Comparison of ENCODE assay signal across 6 cellular contexts in the genomic region with DNA sequence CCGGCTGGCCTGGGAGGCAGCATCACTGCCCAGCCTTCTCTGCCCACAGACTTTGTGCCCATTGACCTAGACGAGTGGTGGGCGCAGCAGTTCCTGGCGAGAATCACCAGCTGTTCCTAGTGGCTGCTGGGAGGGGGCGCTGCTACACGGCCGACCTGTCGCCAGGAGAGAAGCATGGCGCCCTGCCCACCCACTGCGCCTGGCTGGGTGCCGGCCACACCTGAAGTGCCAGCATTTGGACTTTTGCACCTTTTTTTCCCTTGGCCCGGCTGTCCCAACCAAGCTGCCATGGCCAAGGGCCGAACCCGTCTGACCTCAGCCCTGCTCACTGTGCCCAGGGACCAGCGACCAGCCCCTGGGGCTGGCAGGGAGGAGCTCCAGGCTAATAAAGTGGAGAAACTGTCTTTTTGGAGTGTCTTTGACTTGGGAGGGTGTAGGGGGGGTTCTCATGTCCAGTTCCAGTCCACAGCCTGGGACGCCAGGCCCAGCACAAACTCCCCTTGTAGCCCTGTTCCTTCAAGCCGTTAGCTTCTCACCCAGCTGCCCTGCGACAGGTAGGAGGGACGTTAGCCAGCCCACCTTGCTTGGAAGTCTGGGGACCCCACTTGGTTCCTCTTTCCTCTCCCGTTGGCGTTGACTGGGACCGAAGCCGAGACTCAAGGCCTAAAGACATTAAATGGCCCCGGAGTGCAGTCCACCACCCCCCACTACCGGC. TPM values are rescaled to one million over a fixed set of nuclear protein-coding genes. Genes with fewer than 3 reads are reported as not detected.
DNase-seq lines count a peak whose midpoint lies in the region; ATAC-seq and TF ChIP-seq lines count a peak whose summit lies in the region.

No MANE protein-coding gene starts in this region.

- H3K36me3 Mint-ChIP-seq in activated CD8-positive, alpha-beta memory T cell treated with anti-CD3 and anti-CD28 coated beads, Interleukin-2, amount 10 ng/mL, durations not matched to agents 7 days and 5 days, result no peaks in the 10 kb centered on the region

- H2AFZ ChIP-seq in Karpas-422 (ENCODE audit: low read length), result no peak overlapping the region

- peak overlapping the region; percentile 86 to 99 (median 95) for H3K4me2 ChIP-seq in BLaER1 treated with 17β-estradiol and CSF1 and Interleukin-3, amounts not matched to agents 10 nM and 100 nM
- peak overlapping the region; percentile 84 for H3K4me2 ChIP-seq in Karpas-422 (ENCODE audit: low read depth, low read length, poor library complexity, severe bottlenecking)

- DNase-seq in Karpas-422, result peak; percentile 86
- peak; percentile 66 for DNase-seq in activated CD8-positive, alpha-beta memory T cell treated with anti-CD3 and anti-CD28 coated beads, Interleukin-2, amount 10 ng/mL, durations not matched to agents 7 days and 5 days
- DNase-seq in uterus, result no peak

- TF ChIP-seq CTCF in uterus (IDR thresholded peaks at IDR 0.05), result peak in 1 of 4 experiments; percentile 7

- H3K9ac ChIP-seq in BLaER1 treated with 17β-estradiol and CSF1 and Interleukin-3, amounts not matched to agents 10 nM and 100 nM, result peak overlapping the region; percentile 86 to 95 (median 91)
- H3K9ac ChIP-seq in Karpas-422 (ENCODE audit: low read length), result peak overlapping the region; percentile 97

- no peak for TF ChIP-seq POLR2A in uterus (IDR thresholded peaks at IDR 0.05)

- peaks cover 0 to 63% (median 33%) of the 10 kb centered on the region in 11 experiments; a peak in 18 of 22 replicates for H3K36me3 ChIP-seq in BLaER1 treated with 17β-estradiol and CSF1 and Interleukin-3, amounts not matched to agents 10 nM and 100 nM
- H3K36me3 ChIP-seq in Karpas-422 (ENCODE audit: insufficient read depth, low read length) (peaks cover 3% of the 10 kb centered on the region; the same call in 1 of the 2 replicates), uterus (no peaks in the 10 kb centered on the region)

- H3K4me3 Mint-ChIP-seq in activated CD8-positive, alpha-beta memory T cell treated with anti-CD3 and anti-CD28 coated beads, Interleukin-2, amount 10 ng/mL, durations not matched to agents 7 days and 5 days, result peak overlapping the region; percentile 75

- no peaks in the 10 kb centered on the region for H3K27me3 Mint-ChIP-seq in activated CD8-positive, alpha-beta memory T cell treated with anti-CD3 and anti-CD28 coated beads, Interleukin-2, amount 10 ng/mL, durations not matched to agents 7 days and 5 days

- peaks cover 53% of the 10 kb centered on the region for H3K79me2 ChIP-seq in Karpas-422 (ENCODE audit: low read length)

- no peaks in the 10 kb centered on the region for H3K9me2 ChIP-seq in Karpas-422 (replicated peaks; ENCODE audit: insufficient read depth, low read length)

- H3K27ac Mint-ChIP-seq in activated CD8-positive, alpha-beta memory T cell treated with anti-CD3 and anti-CD28 coated beads, Interleukin-2, amount 10 ng/mL, durations not matched to agents 7 days and 5 days, result peak overlapping the region; percentile 78

- peak overlapping the region; percentile 79 to 91 (median 86) for H3K27ac ChIP-seq in BLaER1 treated with 17β-estradiol and CSF1 and Interleukin-3, amounts not matched to agents 10 nM and 100 nM
- H3K27ac ChIP-seq in Karpas-422 (ENCODE audit: low read length) (peak overlapping the region; percentile 80), layer of hippocampus (ENCODE audit: low read depth, low read length) (peak overlapping the region; percentile 89), uterus (peak overlapping the region; percentile 71 to 91)

- peaks cover 20% of the 10 kb centered on the region for H3K4me1 Mint-ChIP-seq in activated CD8-positive, alpha-beta memory T cell treated with anti-CD3 and anti-CD28 coated beads, Interleukin-2, amount 10 ng/mL, durations not matched to agents 7 days and 5 days

- H4K20me1 ChIP-seq in BLaER1 treated with 17β-estradiol and CSF1 and Interleukin-3, amounts not matched to agents 10 nM and 100 nM, result peaks cover 20 to 70% (median 44%) of the 10 kb centered on the region in 11 experiments; a peak in 19 of 22 replicates
- peaks cover 22% of the 10 kb centered on the region; the same call in 1 of the 2 replicates for H4K20me1 ChIP-seq in Karpas-422 (ENCODE audit: insufficient read depth, low read depth, low read length)

- no peaks in the 10 kb centered on the region for H3K27me3 ChIP-seq in BLaER1 treated with 17β-estradiol and CSF1 and Interleukin-3, amounts not matched to agents 10 nM and 100 nM
- no peaks in the 10 kb centered on the region for H3K27me3 ChIP-seq in Karpas-422 (ENCODE audit: low read length)
- no peaks in the 10 kb centered on the region for H3K27me3 ChIP-seq in layer of hippocampus (ENCODE audit: control insufficient read depth, insufficient read depth, low read length)
- H3K27me3 ChIP-seq in uterus, result no peaks in the 10 kb centered on the region

- CTCF ChIA-PET in activated CD8-positive, alpha-beta memory T cell treated with anti-CD3 and anti-CD28 coated beads, Interleukin-2, amount 10 ng/mL, durations not matched to agents 7 days and 5 days (lab: Charles Lee), result interaction anchor here (0.6 to 2.5 kb wide), 15 partner anchors 8 to 119 kb away, joined by 3 to 13 read pairs (median 3); a partner anchor contains a TSS

- peak; percentile 25 for ATAC-seq in activated CD8-positive, alpha-beta memory T cell treated with anti-CD3 and anti-CD28 coated beads, Interleukin-2, amount 10 ng/mL, durations not matched to agents 7 days and 5 days
- ATAC-seq in HG03175 (IDR thresholded peaks at IDR 0.05; ENCODE audit: unreplicated experiment), result no peak

- peak overlapping the region; percentile 57 to 95 (median 84) for H3K4me3 ChIP-seq in BLaER1 treated with 17β-estradiol and CSF1 and Interleukin-3, amounts not matched to agents 10 nM and 100 nM
- H3K4me3 ChIP-seq in Karpas-422 (ENCODE audit: low read length) (peak overlapping the region; percentile 96), uterus (peak overlapping the region; percentile 40 to 75)

- H3K4me1 ChIP-seq in BLaER1 treated with 17β-estradiol and CSF1 and Interleukin-3, amounts not matched to agents 10 nM and 100 nM, result peaks cover 52 to 75% (median 64%) of the 10 kb centered on the region in 10 experiments
- peaks cover 70% of the 10 kb centered on the region for H3K4me1 ChIP-seq in Karpas-422 (ENCODE audit: low read length)
- peaks cover 0 to 26% of the 10 kb centered on the region in 2 donors for H3K4me1 ChIP-seq in uterus

- intact Hi-C loops in uterus (cut with DNase I; ENCODE audit: low total_unique reads), result no loop called here

- H3K9me3 ChIP-seq in BLaER1 treated with 17β-estradiol and CSF1 and Interleukin-3, amounts not matched to agents 10 nM and 100 nM (replicated peaks in 1 of 11), result no peaks in the 10 kb centered on the region
- H3K9me3 ChIP-seq in Karpas-422 (ENCODE audit: low read length) (no peaks in the 10 kb centered on the region), uterus (no peaks in the 10 kb centered on the region)

- no peaks in the 10 kb centered on the region for H3K9me3 Mint-ChIP-seq in activated CD8-positive, alpha-beta memory T cell treated with anti-CD3 and anti-CD28 coated beads, Interleukin-2, amount 10 ng/mL, durations not matched to agents 7 days and 5 days (ENCODE audit: low read depth)

RNA-seq across cellular contexts. Expression of a gene that starts 0.9 kb away (rescaled TPM):
- total RNA-seq in Karpas-422 (2014; rRNA removed; shearing (Covaris generic); ENCODE audit: low replicate concordance), result 37.2 and 55.2 TPM in 2 replicates
- 100 to 1,000 TPM in 1 of 2 experiments, 10 to 100 TPM in 1; 74.7 to 108 TPM for total RNA-seq in activated CD8-positive, alpha-beta memory T cell treated with anti-CD3 and anti-CD28 coated beads, Interleukin-2, amount 10 ng/mL, durations not matched to agents 7 days and 5 days
- total RNA-seq in uterus, result 10 to 100 TPM; 18.2 to 79.3 (median 46.9) TPM

RNA-seq across cellular contexts. Expression of a gene that starts 6.6 kb away (rescaled TPM):
- 41.7 and 137 TPM in 2 replicates for total RNA-seq in Karpas-422 (2014; rRNA removed; shearing (Covaris generic); ENCODE audit: low replicate concordance)
- 10 to 100 TPM; 42.5 to 47.3 TPM for total RNA-seq in activated CD8-positive, alpha-beta memory T cell treated with anti-CD3 and anti-CD28 coated beads, Interleukin-2, amount 10 ng/mL, durations not matched to agents 7 days and 5 days
- total RNA-seq in uterus, result 10 to 100 TPM in 2 of 4 donors, 1 to 10 TPM in 2; 2.6 to 62.0 (median 17.0) TPM

RNA-seq across cellular contexts. Expression of a gene that starts 12.1 kb away (rescaled TPM):
- 149 and 293 TPM in 2 replicates for total RNA-seq in Karpas-422 (2014; rRNA removed; shearing (Covaris generic); ENCODE audit: low replicate concordance)
- 10 to 100 TPM; 86.7 to 92.6 TPM for total RNA-seq in activated CD8-positive, alpha-beta memory T cell treated with anti-CD3 and anti-CD28 coated beads, Interleukin-2, amount 10 ng/mL, durations not matched to agents 7 days and 5 days
- total RNA-seq in uterus, result 100 to 1,000 TPM in 2 of 4 donors, 10 to 100 TPM in 2; 29.5 to 171 (median 97.1) TPM

RNA-seq across cellular contexts. Expression of a gene that starts 17.4 kb away (rescaled TPM):
- total RNA-seq in Karpas-422 (2014; rRNA removed; shearing (Covaris generic); ENCODE audit: low replicate concordance), result 0.22 TPM in 1 of 2 replicates, not detected in the other
- total RNA-seq in activated CD8-positive, alpha-beta memory T cell treated with anti-CD3 and anti-CD28 coated beads, Interleukin-2, amount 10 ng/mL, durations not matched to agents 7 days and 5 days, result under 1 TPM; 0.12 to 0.23 TPM
- total RNA-seq in uterus, result 1 to 10 TPM in 1 of 4 donors, under 1 TPM in 2, not detected in 1; 0.26 to 1.4 (median 0.76) TPM

RNA-seq across cellular contexts. Expression of a gene that starts 19.7 kb away (rescaled TPM):
- total RNA-seq in Karpas-422 (2014; rRNA removed; shearing (Covaris generic); ENCODE audit: low replicate concordance), result 73.8 and 114 TPM in 2 replicates
- total RNA-seq in activated CD8-positive, alpha-beta memory T cell treated with anti-CD3 and anti-CD28 coated beads, Interleukin-2, amount 10 ng/mL, durations not matched to agents 7 days and 5 days, result 100 to 1,000 TPM; 134 to 168 TPM
- 10 to 100 TPM; 29.1 to 99.7 (median 71.7) TPM for total RNA-seq in uterus

Comparison
In these comparisons a context has a peak if more than half of its experiments do, and no peak if none do; other contexts are left out.
1. DNase-seq: peak in Karpas-422 (single experiment) and activated CD8-positive, alpha-beta memory T cell treated with anti-CD3 and anti-CD28 coated beads, Interleukin-2, amount 10 ng/mL, durations not matched to agents 7 days and 5 days (single experiment); none in uterus (0 of 2).
2. Peak in every context shown above with its lines, with median percentiles within 50 percentile points of each other: H3K27ac ChIP-seq and H3K4me3 ChIP-seq.